ENCODE assay signal across 22 cellular contexts in genomic region chr6:19833947-19834346, GRCh38. TPM values are rescaled to one million over a fixed set of nuclear protein-coding genes. Genes with fewer than 3 reads are reported as not detected.
"Had no signal": no experiment of that assay in that cellular context is flagged by ENCODE, and none has a peak within 500 bp of the region (broad histone marks: within the 10 kb centered on the region; RNA-seq: fewer than 3 reads in every experiment).

No MANE protein-coding gene starts in this region.

- H3K36me3 ChIP-seq: esophagus squamous epithelium, neural progenitor cell, pancreas, transverse colon had no signal

- H3K4me1 Mint-ChIP-seq: activated CD4-positive, alpha-beta T cell treated with anti-CD3 and anti-CD28 coated beads, Interleukin-2, amount 10 ng/mL, durations not matched to agents 24 days and 14 days had no signal

- H3K9me3 ChIP-seq: esophagus squamous epithelium, pancreas, transverse colon had no signal

- H3K27ac ChIP-seq: esophagus squamous epithelium, neural progenitor cell, pancreas, transverse colon had no signal

- H3K9me3 Mint-ChIP-seq: activated CD4-positive, alpha-beta T cell treated with anti-CD3 and anti-CD28 coated beads, Interleukin-2, amount 10 ng/mL, durations not matched to agents 24 days and 14 days; T-helper 2 cell treated with Interferon-gamma antibody and Interleukin-4, amounts not matched to agents 5 μg/mL and 100 μg/mL, for 36 hours had no signal

- H3K4me3 Mint-ChIP-seq: activated CD4-positive, alpha-beta T cell treated with anti-CD3 and anti-CD28 coated beads, Interleukin-2, amount 10 ng/mL, durations not matched to agents 24 days and 14 days; activated T-cell treated with anti-CD3 and anti-CD28 coated beads, Interleukin-2, amount 50 U/mL, for 72 hours; immature natural killer cell; neural progenitor cell; T-helper 2 cell treated with Interferon-gamma antibody and Interleukin-4, amounts not matched to agents 5 μg/mL and 100 μg/mL, for 36 hours had no signal

- H2AFZ ChIP-seq: neural progenitor cell had no signal

- H3K27ac Mint-ChIP-seq: activated CD4-positive, alpha-beta T cell treated with anti-CD3 and anti-CD28 coated beads, Interleukin-2, amount 10 ng/mL, durations not matched to agents 24 days and 14 days; activated naive CD4-positive, alpha-beta T cell treated with anti-CD3 and anti-CD28 coated beads, Interleukin-2, amount 50 U/mL, for 72 hours; activated T-cell treated with anti-CD3 and anti-CD28 coated beads, Interleukin-2, amount 50 U/mL, for 72 hours; immature natural killer cell; neural progenitor cell; T-helper 2 cell treated with Interferon-gamma antibody and Interleukin-4, amounts not matched to agents 5 μg/mL and 100 μg/mL, for 36 hours had no signal

- H3K27me3 ChIP-seq: pancreas had no signal

- DNase-seq: activated CD4-positive, alpha-beta T cell treated with anti-CD3 and anti-CD28 coated beads, Interleukin-2, amount 10 ng/mL, durations not matched to agents 24 days and 14 days; activated CD4-positive, CD25-positive, alpha-beta regulatory T cell; activated CD8-positive, alpha-beta memory T cell treated with anti-CD3 and anti-CD28 coated beads, Interleukin-2, amount 50 U/mL, for 48 hours; activated gamma-delta T cell; activated T-cell treated with anti-CD3 and anti-CD28 coated beads, Interleukin-2, amount 50 U/mL, for 72 hours; amniotic stem cell; central memory CD4-positive, alpha-beta T cell; cortex of kidney; effector CD4-positive, alpha-beta T cell; esophagus squamous epithelium; foreskin fibroblast; immature natural killer cell; stimulated activated CD4-positive, alpha-beta T cell treated with anti-CD3 and anti-CD28 coated beads, Interleukin-4, amount 100 ng/mL, for 24 hours; stimulated activated naive CD4-positive, alpha-beta T cell treated with Interleukin-2 at 50 U/mL for 16 hours; substantia nigra; SW 1271; transverse colon had no signal

- H3K4me1 ChIP-seq: neural progenitor cell, pancreas had no signal

- ATAC-seq: activated naive CD4-positive, alpha-beta T cell treated with anti-CD3 and anti-CD28 coated beads, Interleukin-2, amount 50 U/mL, for 72 hours; activated T-cell treated with anti-CD3 and anti-CD28 coated beads, Interleukin-2, amount 50 U/mL, for 72 hours; pancreas had no signal

- H3K4me3 ChIP-seq: esophagus squamous epithelium, lung, neural progenitor cell, pancreas, transverse colon had no signal

- H3K36me3 Mint-ChIP-seq: immature natural killer cell had no signal

- H3K4me2 ChIP-seq: neural progenitor cell had no signal

RNA-seq across cellular contexts. Expression of gene ID4, which starts 3.2 kb away (rescaled TPM):
- total RNA-seq: activated CD4-positive, alpha-beta T cell treated with anti-CD3 and anti-CD28 coated beads, Interleukin-2, amount 10 ng/mL, durations not matched to agents 24 days and 14 days; activated naive CD4-positive, alpha-beta T cell treated with anti-CD3 and anti-CD28 coated beads, Interleukin-2, amount 50 U/mL, for 72 hours; activated T-cell treated with anti-CD3 and anti-CD28 coated beads, Interleukin-2, amount 50 U/mL, for 72 hours had no signal
- polyA plus RNA-seq: immature natural killer cell had no signal
